1 cellular context compared by ENCODE assay signal in the genomic region with DNA sequence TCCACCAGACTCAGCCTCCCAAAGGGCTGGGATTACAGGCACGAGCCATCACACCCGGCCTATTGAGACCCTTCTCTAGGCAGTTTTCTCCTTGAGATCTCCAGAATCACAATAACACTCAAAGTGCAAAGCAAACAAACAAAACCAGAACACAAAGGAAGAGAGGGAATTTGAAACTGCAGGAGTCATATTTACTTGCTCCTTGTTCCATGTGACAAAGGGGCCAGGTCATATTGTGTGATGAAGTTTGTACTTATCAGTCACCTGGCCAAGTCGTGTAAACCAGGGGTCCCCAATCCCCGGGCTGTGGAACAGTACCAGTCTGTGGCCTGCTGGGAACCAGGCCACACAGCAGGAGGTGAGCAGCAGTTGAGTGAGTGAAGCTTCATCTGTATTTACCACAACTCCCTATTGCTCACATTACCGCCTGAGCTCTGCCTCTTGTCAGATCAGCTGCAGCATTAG.
TF ChIP-seq lines count a peak whose summit lies in the region.

No MANE protein-coding gene starts in this region.

TF ChIP-seq in GM23338, 12 proteins besides CTCF, POLR2A, EP300 and RAD21:
- TF ChIP-seq POLR2AphosphoS5 (IDR thresholded peaks at IDR 0.05; ENCODE audit: low read depth) (no peak), CREB1 (CRISPR knock-in tag; IDR thresholded peaks at IDR 0.05; ENCODE audit: low read depth) (no peak), EZH2 (IDR thresholded peaks at IDR 0.05; ENCODE audit: low read depth, unreplicated experiment) (no peak), JUNB (IDR thresholded peaks at IDR 0.05; ENCODE audit: unreplicated experiment) (no peak), ZNF331 (CRISPR knock-in tag; IDR thresholded peaks at IDR 0.05; ENCODE audit: low read depth) (no peak), STAT1 (IDR thresholded peaks at IDR 0.05; ENCODE audit: unreplicated experiment) (no peak), EZH2phosphoT487 (IDR thresholded peaks at IDR 0.05; ENCODE audit: unreplicated experiment) (no peak), ZNF114 (CRISPR knock-in tag; IDR thresholded peaks at IDR 0.05) (no peak), NANOG (IDR thresholded peaks at IDR 0.05; ENCODE audit: borderline replicate concordance) (no peak)
- TF ChIP-seq, protein P1, sequence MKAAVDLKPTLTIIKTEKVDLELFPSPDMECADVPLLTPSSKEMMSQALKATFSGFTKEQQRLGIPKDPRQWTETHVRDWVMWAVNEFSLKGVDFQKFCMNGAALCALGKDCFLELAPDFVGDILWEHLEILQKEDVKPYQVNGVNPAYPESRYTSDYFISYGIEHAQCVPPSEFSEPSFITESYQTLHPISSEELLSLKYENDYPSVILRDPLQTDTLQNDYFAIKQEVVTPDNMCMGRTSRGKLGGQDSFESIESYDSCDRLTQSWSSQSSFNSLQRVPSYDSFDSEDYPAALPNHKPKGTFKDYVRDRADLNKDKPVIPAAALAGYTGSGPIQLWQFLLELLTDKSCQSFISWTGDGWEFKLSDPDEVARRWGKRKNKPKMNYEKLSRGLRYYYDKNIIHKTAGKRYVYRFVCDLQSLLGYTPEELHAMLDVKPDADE (IDR thresholded peaks at IDR 0.05), result no peak
- TF ChIP-seq, protein P2, sequence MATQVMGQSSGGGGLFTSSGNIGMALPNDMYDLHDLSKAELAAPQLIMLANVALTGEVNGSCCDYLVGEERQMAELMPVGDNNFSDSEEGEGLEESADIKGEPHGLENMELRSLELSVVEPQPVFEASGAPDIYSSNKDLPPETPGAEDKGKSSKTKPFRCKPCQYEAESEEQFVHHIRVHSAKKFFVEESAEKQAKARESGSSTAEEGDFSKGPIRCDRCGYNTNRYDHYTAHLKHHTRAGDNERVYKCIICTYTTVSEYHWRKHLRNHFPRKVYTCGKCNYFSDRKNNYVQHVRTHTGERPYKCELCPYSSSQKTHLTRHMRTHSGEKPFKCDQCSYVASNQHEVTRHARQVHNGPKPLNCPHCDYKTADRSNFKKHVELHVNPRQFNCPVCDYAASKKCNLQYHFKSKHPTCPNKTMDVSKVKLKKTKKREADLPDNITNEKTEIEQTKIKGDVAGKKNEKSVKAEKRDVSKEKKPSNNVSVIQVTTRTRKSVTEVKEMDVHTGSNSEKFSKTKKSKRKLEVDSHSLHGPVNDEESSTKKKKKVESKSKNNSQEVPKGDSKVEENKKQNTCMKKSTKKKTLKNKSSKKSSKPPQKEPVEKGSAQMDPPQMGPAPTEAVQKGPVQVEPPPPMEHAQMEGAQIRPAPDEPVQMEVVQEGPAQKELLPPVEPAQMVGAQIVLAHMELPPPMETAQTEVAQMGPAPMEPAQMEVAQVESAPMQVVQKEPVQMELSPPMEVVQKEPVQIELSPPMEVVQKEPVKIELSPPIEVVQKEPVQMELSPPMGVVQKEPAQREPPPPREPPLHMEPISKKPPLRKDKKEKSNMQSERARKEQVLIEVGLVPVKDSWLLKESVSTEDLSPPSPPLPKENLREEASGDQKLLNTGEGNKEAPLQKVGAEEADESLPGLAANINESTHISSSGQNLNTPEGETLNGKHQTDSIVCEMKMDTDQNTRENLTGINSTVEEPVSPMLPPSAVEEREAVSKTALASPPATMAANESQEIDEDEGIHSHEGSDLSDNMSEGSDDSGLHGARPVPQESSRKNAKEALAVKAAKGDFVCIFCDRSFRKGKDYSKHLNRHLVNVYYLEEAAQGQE (IDR thresholded peaks at IDR 0.05; ENCODE audit: unreplicated experiment), result no peak
- TF ChIP-seq, protein P3, sequence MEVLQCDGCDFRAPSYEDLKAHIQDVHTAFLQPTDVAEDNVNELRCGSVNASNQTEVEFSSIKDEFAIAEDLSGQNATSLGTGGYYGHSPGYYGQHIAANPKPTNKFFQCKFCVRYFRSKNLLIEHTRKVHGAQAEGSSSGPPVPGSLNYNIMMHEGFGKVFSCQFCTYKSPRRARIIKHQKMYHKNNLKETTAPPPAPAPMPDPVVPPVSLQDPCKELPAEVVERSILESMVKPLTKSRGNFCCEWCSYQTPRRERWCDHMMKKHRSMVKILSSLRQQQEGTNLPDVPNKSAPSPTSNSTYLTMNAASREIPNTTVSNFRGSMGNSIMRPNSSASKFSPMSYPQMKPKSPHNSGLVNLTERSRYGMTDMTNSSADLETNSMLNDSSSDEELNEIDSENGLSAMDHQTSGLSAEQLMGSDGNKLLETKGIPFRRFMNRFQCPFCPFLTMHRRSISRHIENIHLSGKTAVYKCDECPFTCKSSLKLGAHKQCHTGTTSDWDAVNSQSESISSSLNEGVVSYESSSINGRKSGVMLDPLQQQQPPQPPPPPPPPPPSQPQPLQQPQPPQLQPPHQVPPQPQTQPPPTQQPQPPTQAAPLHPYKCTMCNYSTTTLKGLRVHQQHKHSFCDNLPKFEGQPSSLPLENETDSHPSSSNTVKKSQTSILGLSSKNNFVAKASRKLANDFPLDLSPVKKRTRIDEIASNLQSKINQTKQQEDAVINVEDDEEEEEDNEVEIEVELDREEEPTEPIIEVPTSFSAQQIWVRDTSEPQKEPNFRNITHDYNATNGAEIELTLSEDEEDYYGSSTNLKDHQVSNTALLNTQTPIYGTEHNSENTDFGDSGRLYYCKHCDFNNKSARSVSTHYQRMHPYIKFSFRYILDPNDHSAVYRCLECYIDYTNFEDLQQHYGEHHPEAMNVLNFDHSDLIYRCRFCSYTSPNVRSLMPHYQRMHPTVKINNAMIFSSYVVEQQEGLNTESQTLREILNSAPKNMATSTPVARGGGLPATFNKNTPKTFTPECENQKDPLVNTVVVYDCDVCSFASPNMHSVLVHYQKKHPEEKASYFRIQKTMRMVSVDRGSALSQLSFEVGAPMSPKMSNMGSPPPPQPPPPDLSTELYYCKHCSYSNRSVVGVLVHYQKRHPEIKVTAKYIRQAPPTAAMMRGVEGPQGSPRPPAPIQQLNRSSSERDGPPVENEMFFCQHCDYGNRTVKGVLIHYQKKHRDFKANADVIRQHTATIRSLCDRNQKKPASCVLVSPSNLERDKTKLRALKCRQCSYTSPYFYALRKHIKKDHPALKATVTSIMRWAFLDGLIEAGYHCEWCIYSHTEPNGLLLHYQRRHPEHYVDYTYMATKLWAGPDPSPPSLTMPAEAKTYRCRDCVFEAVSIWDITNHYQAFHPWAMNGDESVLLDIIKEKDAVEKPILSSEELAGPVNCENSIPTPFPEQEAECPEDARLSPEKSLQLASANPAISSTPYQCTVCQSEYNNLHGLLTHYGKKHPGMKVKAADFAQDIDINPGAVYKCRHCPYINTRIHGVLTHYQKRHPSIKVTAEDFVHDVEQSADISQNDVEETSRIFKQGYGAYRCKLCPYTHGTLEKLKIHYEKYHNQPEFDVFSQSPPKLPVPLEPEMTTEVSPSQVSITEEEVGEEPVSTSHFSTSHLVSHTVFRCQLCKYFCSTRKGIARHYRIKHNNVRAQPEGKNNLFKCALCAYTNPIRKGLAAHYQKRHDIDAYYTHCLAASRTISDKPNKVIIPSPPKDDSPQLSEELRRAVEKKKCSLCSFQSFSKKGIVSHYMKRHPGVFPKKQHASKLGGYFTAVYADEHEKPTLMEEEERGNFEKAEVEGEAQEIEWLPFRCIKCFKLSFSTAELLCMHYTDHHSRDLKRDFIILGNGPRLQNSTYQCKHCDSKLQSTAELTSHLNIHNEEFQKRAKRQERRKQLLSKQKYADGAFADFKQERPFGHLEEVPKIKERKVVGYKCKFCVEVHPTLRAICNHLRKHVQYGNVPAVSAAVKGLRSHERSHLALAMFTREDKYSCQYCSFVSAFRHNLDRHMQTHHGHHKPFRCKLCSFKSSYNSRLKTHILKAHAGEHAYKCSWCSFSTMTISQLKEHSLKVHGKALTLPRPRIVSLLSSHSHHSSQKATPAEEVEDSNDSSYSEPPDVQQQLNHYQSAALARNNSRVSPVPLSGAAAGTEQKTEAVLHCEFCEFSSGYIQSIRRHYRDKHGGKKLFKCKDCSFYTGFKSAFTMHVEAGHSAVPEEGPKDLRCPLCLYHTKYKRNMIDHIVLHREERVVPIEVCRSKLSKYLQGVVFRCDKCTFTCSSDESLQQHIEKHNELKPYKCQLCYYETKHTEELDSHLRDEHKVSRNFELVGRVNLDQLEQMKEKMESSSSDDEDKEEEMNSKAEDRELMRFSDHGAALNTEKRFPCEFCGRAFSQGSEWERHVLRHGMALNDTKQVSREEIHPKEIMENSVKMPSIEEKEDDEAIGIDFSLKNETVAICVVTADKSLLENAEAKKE (CRISPR knock-in tag; IDR thresholded peaks at IDR 0.05), result no peak
